13 cellular contexts compared by ENCODE assay signal in the genomic region with DNA sequence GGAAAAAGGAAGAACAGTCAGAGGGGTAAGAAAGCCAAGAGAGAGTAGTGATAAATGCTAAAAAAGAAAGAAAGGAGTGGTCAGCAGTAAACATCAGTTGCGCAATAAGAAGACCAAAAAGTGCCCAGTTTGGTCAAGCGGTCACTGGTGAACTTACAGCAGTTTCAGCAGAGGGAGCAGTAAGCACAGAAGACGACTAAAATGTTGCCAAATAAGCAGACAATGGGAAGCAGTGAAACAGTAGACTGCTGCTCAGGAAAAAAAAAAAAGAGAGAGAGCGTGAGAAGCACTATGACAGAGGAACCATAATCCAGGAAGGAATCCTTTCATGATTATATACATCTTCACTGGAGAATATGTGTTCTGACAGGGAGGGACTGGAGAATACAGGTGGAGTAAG. TPM values are rescaled to one million over a fixed set of nuclear protein-coding genes. Genes with fewer than 3 reads are reported as not detected.
DNase-seq lines count a peak whose midpoint lies in the region; ATAC-seq, FAIRE-seq and TF ChIP-seq lines count a peak whose summit lies in the region.
"Had no signal": no experiment of that assay in that cellular context is flagged by ENCODE, and none has a peak within 500 bp of the region (broad histone marks: within the 10 kb centered on the region; RNA-seq: fewer than 3 reads in every experiment).

No MANE protein-coding gene starts in this region.

- H3K27ac ChIP-seq in astrocyte (ENCODE audit: low read depth, low read length) (no peak overlapping the region), gastroesophageal sphincter (peak overlapping the region; percentile 58 to 69 (median 64))

- no peak overlapping the region for H3K9ac ChIP-seq in astrocyte (ENCODE audit: low read length)

- no peak for TF ChIP-seq POLR2A in gastroesophageal sphincter (IDR thresholded peaks at IDR 0.05)

- no peaks in the 10 kb centered on the region for H3K9me3 ChIP-seq in astrocyte (ENCODE audit: insufficient read depth, low read depth, low read length)
- H3K9me3 ChIP-seq in gastroesophageal sphincter = no peaks in the 10 kb centered on the region
- H3K9me3 ChIP-seq: transverse colon had no signal

- no peak overlapping the region for H3K4me2 ChIP-seq in astrocyte (ENCODE audit: low read length)

- peak; percentile 37 for FAIRE-seq in astrocyte (lab: Jason Lieb, UNC)
- FAIRE-seq: colon had no signal

- no peak overlapping the region for H2AFZ ChIP-seq in astrocyte (ENCODE audit: low read depth, low read length)

- H3K36me3 Mint-ChIP-seq in astrocyte (ENCODE audit: low read depth, unreplicated experiment) = peaks cover 6% of the 10 kb centered on the region
- peaks cover 57% of the 10 kb centered on the region for H3K36me3 Mint-ChIP-seq in activated T-cell treated with anti-CD3 and anti-CD28 coated beads, Interleukin-2, amount 50 U/mL, for 4 hours (ENCODE audit: insufficient read depth)

- WGBS in gastroesophageal sphincter (ENCODE audit: low coverage in 1 of 2), 2 donors = 33 to 38% methylated on average over 4 of the region's 4 CpGs

- no peak for TF ChIP-seq CTCF in astrocyte (IDR thresholded peaks at IDR 0.05; ENCODE audit: insufficient read depth, low read depth, low read length)
- peak in 3 of 4 experiments; percentile 34 to 55 (median 39) for TF ChIP-seq CTCF in gastroesophageal sphincter (IDR thresholded peaks at IDR 0.05)

- no peak for TF ChIP-seq EP300 in gastroesophageal sphincter (IDR thresholded peaks at IDR 0.05)

- H3K27me3 Mint-ChIP-seq in astrocyte (ENCODE audit: low read depth, unreplicated experiment) = no peaks in the 10 kb centered on the region
- H3K27me3 Mint-ChIP-seq in activated T-cell treated with anti-CD3 and anti-CD28 coated beads, Interleukin-2, amount 50 U/mL, for 4 hours (ENCODE audit: low read depth) = no peaks in the 10 kb centered on the region

- peak; percentile 67 for ATAC-seq in gastroesophageal sphincter
- no peak for ATAC-seq in HG03025 (IDR thresholded peaks at IDR 0.05; ENCODE audit: low FRiP score, unreplicated experiment)
- ATAC-seq in activated T-cell treated with anti-CD3 and anti-CD28 coated beads, Interleukin-2, amount 50 U/mL, for 4 hours = no peak
- ATAC-seq in GM18858 (IDR thresholded peaks at IDR 0.05; ENCODE audit: unreplicated experiment) = no peak
- ATAC-seq: left colon had no signal

- H3K79me2 ChIP-seq in astrocyte (ENCODE audit: insufficient read depth, low read length) = no peaks in the 10 kb centered on the region

- H3K4me1 ChIP-seq in astrocyte (ENCODE audit: insufficient read depth, low read length) (no peaks in the 10 kb centered on the region), gastroesophageal sphincter (peaks cover 0 to 20% (median 3%) of the 10 kb centered on the region in 3 donors)

- H3K27ac Mint-ChIP-seq in astrocyte (ENCODE audit: unreplicated experiment) = peak overlapping the region; percentile 53

- H3K36me3 ChIP-seq in astrocyte (ENCODE audit: insufficient read depth, low read length) (peaks cover 51% of the 10 kb centered on the region), gastroesophageal sphincter (peaks cover 0 to 71% of the 10 kb centered on the region in 2 donors)

- no peak overlapping the region for H3K4me3 Mint-ChIP-seq in astrocyte (ENCODE audit: unreplicated experiment)
- H3K4me3 Mint-ChIP-seq in activated T-cell treated with anti-CD3 and anti-CD28 coated beads, Interleukin-2, amount 50 U/mL, for 4 hours = no peak overlapping the region

- no peaks in the 10 kb centered on the region for H3K9me3 Mint-ChIP-seq in astrocyte (ENCODE audit: unreplicated experiment)
- no peaks in the 10 kb centered on the region for H3K9me3 Mint-ChIP-seq in activated T-cell treated with anti-CD3 and anti-CD28 coated beads, Interleukin-2, amount 50 U/mL, for 4 hours

- no peak overlapping the region for H3K4me3 ChIP-seq in astrocyte (ENCODE audit: insufficient read depth, low read depth, low read length)
- no peak overlapping the region for H3K4me3 ChIP-seq in gastroesophageal sphincter
- H3K4me3 ChIP-seq: transverse colon had no signal

- H3K27me3 ChIP-seq in astrocyte (ENCODE audit: insufficient read depth, low read length) = no peaks in the 10 kb centered on the region
- no peaks in the 10 kb centered on the region for H3K27me3 ChIP-seq in gastroesophageal sphincter
- H3K27me3 ChIP-seq: transverse colon had no signal

- peaks cover 11% of the 10 kb centered on the region for H3K4me1 Mint-ChIP-seq in astrocyte (ENCODE audit: low read depth, unreplicated experiment)
- no peaks in the 10 kb centered on the region for H3K4me1 Mint-ChIP-seq in activated T-cell treated with anti-CD3 and anti-CD28 coated beads, Interleukin-2, amount 50 U/mL, for 4 hours (ENCODE audit: low read depth)

- DNase-seq in Ammon's horn (ENCODE audit: low spot score) = peak; percentile 82
- DNase-seq in astrocyte (ENCODE audit: low read depth) = peak; percentile 43
- peak; percentile 85 for DNase-seq in pons (ENCODE audit: low spot score)
- no peak for DNase-seq in activated T-cell treated with anti-CD3 and anti-CD28 coated beads, Interleukin-2, amount 50 U/mL, for 4 hours
- DNase-seq in stimulated activated naive CD4-positive, alpha-beta T cell treated with Interleukin-2 at 50 U/mL for 16 hours (lab: John Stamatoyannopoulos, UW) = no peak
- DNase-seq: left colon; NCI-H2171; stimulated activated CD4-positive, alpha-beta T cell treated with anti-CD3 and anti-CD28 coated beads, Interleukin-2, amount 100 ng/mL, for 24 hours; transverse colon had no signal

- H4K20me1 ChIP-seq in astrocyte (ENCODE audit: insufficient read depth, low read length) = peaks cover 21% of the 10 kb centered on the region

RNA-seq across cellular contexts. Expression of a gene that starts 45.8 kb away (rescaled TPM):
- total RNA-seq in astrocyte (166 and 169 TPM in 2 replicates), gastroesophageal sphincter (10 to 100 TPM; 46.1 to 77.2 (median 54.0) TPM)
- total RNA-seq in activated T-cell treated with anti-CD3 and anti-CD28 coated beads, Interleukin-2, amount 50 U/mL, for 4 hours = 10 to 100 TPM; 81.7 to 98.4 (median 89.1) TPM

Comparison
In these comparisons a context has a peak if more than half of its experiments do, and no peak if none do; other contexts are left out.
1. DNase-seq: peak in Ammon's horn (single experiment), astrocyte (single experiment) and pons (single experiment); none in activated T-cell treated with anti-CD3 and anti-CD28 coated beads, Interleukin-2, amount 50 U/mL, for 4 hours (single experiment) and stimulated activated naive CD4-positive, alpha-beta T cell treated with Interleukin-2 at 50 U/mL for 16 hours (single experiment).